Comparison of ENCODE assay signal across 7 cellular contexts in the genomic region with DNA sequence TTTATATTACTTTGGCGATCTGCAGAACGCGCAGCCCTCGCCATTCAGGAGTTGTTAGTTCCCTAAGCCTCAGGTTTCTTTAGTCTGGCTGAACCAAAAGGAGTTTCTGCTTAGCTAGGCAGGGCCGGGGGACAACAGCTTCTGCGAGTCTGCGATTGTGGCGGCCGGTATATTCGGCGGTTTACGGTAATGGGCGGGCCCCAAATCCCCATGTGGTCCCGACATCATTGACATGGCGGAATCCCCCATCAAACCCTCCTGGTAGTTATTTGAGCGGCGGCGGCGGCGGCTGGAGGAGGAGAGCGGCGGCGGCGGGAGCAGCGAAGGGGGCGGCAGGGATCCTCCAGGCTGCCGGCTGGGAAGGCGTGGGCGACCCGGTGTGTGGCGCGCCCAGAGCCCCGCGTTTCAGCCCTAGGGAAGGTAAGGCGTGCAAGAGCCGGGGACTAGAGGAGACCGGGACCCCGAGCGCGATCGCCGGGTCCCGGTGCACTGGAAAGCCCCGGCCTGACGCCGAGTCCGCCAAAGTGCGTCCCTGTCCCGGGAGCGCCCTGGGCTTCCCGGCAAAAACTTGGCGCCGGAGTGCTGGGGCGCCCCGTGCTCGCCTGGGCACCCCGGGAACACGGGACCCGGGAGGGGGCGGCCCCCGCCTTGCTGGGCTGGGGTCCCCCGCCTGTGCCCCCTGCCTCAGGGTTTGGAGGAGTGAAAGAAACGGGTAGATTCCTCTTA. TPM values are rescaled to one million over a fixed set of nuclear protein-coding genes. Genes with fewer than 3 reads are reported as not detected.
DNase-seq lines count a peak whose midpoint lies in the region; ATAC-seq, FAIRE-seq and TF ChIP-seq lines count a peak whose summit lies in the region.

A gene (plus strand): TSS at position 227 of the 726 bp plus-strand sequence. CDS start 72,902 bp downstream, outside the sequence.

- H3K27me3 ChIP-seq in body of pancreas (no peaks in the 10 kb centered on the region), iPS DF 6.9 (ENCODE audit: control insufficient read depth, insufficient read depth, low read length) (no peaks in the 10 kb centered on the region)

- H3K36me3 ChIP-seq in body of pancreas (replicated peaks in 1 of 2; ENCODE audit: insufficient read depth in 1 of 2, low read depth in 2 of 2) (no peaks in the 10 kb centered on the region), iPS DF 6.9 (ENCODE audit: control insufficient read depth, insufficient read depth, low read length) (no peaks in the 10 kb centered on the region)

- TF ChIP-seq POLR2A in body of pancreas (IDR thresholded peaks at IDR 0.05): peak; percentile 95 to 98 (median 98)

- H3K27ac ChIP-seq in body of pancreas (peak within 1 kb of the TSS; percentile 97 to 100 (median 99)), iPS DF 6.9 (ENCODE audit: low read length) (no peak within 1 kb of the TSS)

- ATAC-seq in GM18519 (IDR thresholded peaks at IDR 0.05; ENCODE audit: low FRiP score, unreplicated experiment) (peak; percentile 54), HG03060 (IDR thresholded peaks at IDR 0.05; ENCODE audit: low read depth, unreplicated experiment) (peak; percentile 66), body of pancreas (peak; percentile 78)

- peak; percentile 94 for DNase-seq in NCI-H2107 treated with DMSO at 0.1 percent for 48 hours (lab: John Stamatoyannopoulos, UW; ENCODE audit: unreplicated experiment)
- DNase-seq in body of pancreas: peak; percentile 95 to 96 (median 96)
- DNase-seq in iPS DF 6.9 (ENCODE audit: low read depth, low spot score): peak; percentile 64
- DNase-seq in skeletal muscle cell (ENCODE audit: low read depth): peak; percentile 81

- peaks cover 30% of the 10 kb centered on the region for H3K4me1 ChIP-seq in body of pancreas
- no peaks in the 10 kb centered on the region for H3K4me1 ChIP-seq in iPS DF 6.9 (ENCODE audit: control insufficient read depth, insufficient read depth, low read length)

- intact Hi-C loops in body of pancreas (cut with DNase I): no loop called here

- H3K9me3 ChIP-seq in body of pancreas: no peaks in the 10 kb centered on the region
- no peaks in the 10 kb centered on the region for H3K9me3 ChIP-seq in iPS DF 6.9 (ENCODE audit: control insufficient read depth, insufficient read depth, low read length)

- peak within 1 kb of the TSS; percentile 86 to 93 for H3K4me3 ChIP-seq in body of pancreas
- H3K4me3 ChIP-seq in iPS DF 6.9 (ENCODE audit: low read length): peak within 1 kb of the TSS; percentile 94
- peak within 1 kb of the TSS; percentile 97 for H3K4me3 ChIP-seq in skeletal muscle cell (ENCODE audit: low read depth, low read length)

- WGBS in body of pancreas, 2 donors: 0 to 1% methylated on average over 5 to 63 of the region's 63 CpGs
- no CpG with 5 or more reads among the region's 63 CpGs for WGBS in iPS DF 6.9 (ENCODE audit: insufficient coverage, insufficient read length)

- no peak for TF ChIP-seq CTCF in body of pancreas (IDR thresholded peaks at IDR 0.05)

- FAIRE-seq in TTC549 (lab: Jason Lieb, UNC): peak; percentile 84

RNA-seq across cellular contexts. Expression of the gene that starts here (rescaled TPM):
- 10 to 100 TPM; 64.3 to 86.0 TPM for total RNA-seq in body of pancreas
